18 cellular contexts compared by ENCODE assay signal in genomic region chr6:128517124-128517523, GRCh38. TPM values are rescaled to one million over a fixed set of nuclear protein-coding genes. Genes with fewer than 3 reads are reported as not detected.
DNase-seq lines count a peak whose midpoint lies in the region; ATAC-seq, FAIRE-seq and TF ChIP-seq lines count a peak whose summit lies in the region.
"Had no signal": no experiment of that assay in that cellular context is flagged by ENCODE, and none has a peak within 500 bp of the region (broad histone marks: within the 10 kb centered on the region; RNA-seq: fewer than 3 reads in every experiment).

No MANE protein-coding gene starts in this region.

- H3K79me2 ChIP-seq in astrocyte (ENCODE audit: insufficient read depth, low read length) = peaks cover 82% of the 10 kb centered on the region
- peaks cover 81% of the 10 kb centered on the region for H3K79me2 ChIP-seq in keratinocyte (ENCODE audit: control insufficient read depth, insufficient read depth, low read length)

- peaks cover 3% of the 10 kb centered on the region for H3K9me1 ChIP-seq in keratinocyte (ENCODE audit: control insufficient read depth, extremely low read depth, insufficient read depth, low read length)

- intact Hi-C loops in stomach (cut with DNase I; ENCODE audit: low total_unique reads) = no loop called here

- H3K9ac ChIP-seq in astrocyte (ENCODE audit: low read length) = peak overlapping the region; percentile 99
- peak overlapping the region; percentile 40 for H3K9ac ChIP-seq in keratinocyte (ENCODE audit: control insufficient read depth, extremely low read depth, insufficient read depth, low read length)

- H3K9me3 ChIP-seq in astrocyte (ENCODE audit: insufficient read depth, low read depth, low read length) (no peaks in the 10 kb centered on the region), keratinocyte (ENCODE audit: control insufficient read depth, low read depth, low read length) (no peaks in the 10 kb centered on the region), stomach (no peaks in the 10 kb centered on the region)
- H3K9me3 ChIP-seq: gastroesophageal sphincter, tibial artery had no signal

- TF ChIP-seq CTCF in HFFc6 (IDR thresholded peaks at IDR 0.05) (no peak), astrocyte (IDR thresholded peaks at IDR 0.05; ENCODE audit: insufficient read depth, low read depth, low read length) (no peak), keratinocyte (optimal IDR thresholded peaks at IDR 0.05 in 1 of 3, IDR thresholded peaks at IDR 0.05 in 1 of 3, conservative IDR thresholded peaks at IDR 0.05 in 1 of 3; ENCODE audit: extremely low read depth in 1 of 3, insufficient read depth in 2 of 3, low read length in 3 of 3) (no peak), stomach (IDR thresholded peaks at IDR 0.05) (no peak)

- DNase-seq in HFFc6 (no peak), astrocyte (ENCODE audit: low read depth) (no peak), keratinocyte (ENCODE audit: low read depth, low spot score) (no peak), stomach (no peak), UCSD-AML1 (lab: John Stamatoyannopoulos, UW; ENCODE audit: unreplicated experiment) (no peak)
- DNase-seq in stimulated activated naive CD8-positive, alpha-beta T cell treated with anti-CD3 and anti-CD28 coated beads, Interleukin-15, amount 100 ng/mL, for 72 hours = no peak
- DNase-seq: activated CD4-positive, alpha-beta T cell treated with anti-CD3 and anti-CD28 coated beads, Interleukin-2, amount 50 U/mL, for 4 hours; activated T-cell treated with anti-CD3 and anti-CD28 coated beads, Interleukin-2, amount 50 U/mL, for 48 hours; C1 segment of cervical spinal cord; central memory CD4-positive, alpha-beta T cell; DMS79; NCI-H524 treated with DMSO at 0.1 percent for 48 hours; right cardiac atrium; tibial artery had no signal

- H3K9me3 Mint-ChIP-seq in HFFc6 (no peaks in the 10 kb centered on the region), astrocyte (ENCODE audit: unreplicated experiment) (no peaks in the 10 kb centered on the region)
- H3K9me3 Mint-ChIP-seq in stimulated activated naive CD8-positive, alpha-beta T cell treated with anti-CD3 and anti-CD28 coated beads, Interleukin-15, amount 100 ng/mL, for 72 hours = no peaks in the 10 kb centered on the region
- H3K9me3 Mint-ChIP-seq: IgD-negative memory B cell had no signal

- H3K4me1 ChIP-seq in astrocyte (ENCODE audit: insufficient read depth, low read length) = peaks cover 34% of the 10 kb centered on the region
- H3K4me1 ChIP-seq in keratinocyte (ENCODE audit: control insufficient read depth, extremely low read depth, insufficient read depth, low read length) = peaks cover 37% of the 10 kb centered on the region
- H3K4me1 ChIP-seq in stomach = peaks cover 17 to 75% (median 51%) of the 10 kb centered on the region in 4 donors

- WGBS in stomach, 5 donors = 35 to 66% (median 50%) methylated on average over 2 of the region's 2 CpGs

- H3K36me3 Mint-ChIP-seq in HFFc6 (ENCODE audit: low read depth) (peaks cover 5% of the 10 kb centered on the region; the same call in 1 of the 2 replicates), astrocyte (ENCODE audit: low read depth, unreplicated experiment) (peaks cover 2% of the 10 kb centered on the region)
- H3K36me3 Mint-ChIP-seq: IgD-negative memory B cell had no signal

- TF ChIP-seq POLR2A in stomach (IDR thresholded peaks at IDR 0.05) = no peak

- peak overlapping the region; percentile 90 for H3K4me3 ChIP-seq in astrocyte (ENCODE audit: insufficient read depth, low read depth, low read length)
- H3K4me3 ChIP-seq in keratinocyte (ENCODE audit: control insufficient read depth in 2 of 3, extremely low read depth in 1 of 3, insufficient read depth in 2 of 3, low read depth in 1 of 3, low read length in 3 of 3) = peak overlapping the region; percentile 41 to 94 (median 73)
- peak overlapping the region in 3 of 4 donors; percentile 8 to 81 (median 68) for H3K4me3 ChIP-seq in stomach
- H3K4me3 ChIP-seq: gastroesophageal sphincter, lung had no signal

- no peak for FAIRE-seq in astrocyte (lab: Jason Lieb, UNC)
- FAIRE-seq in keratinocyte (lab: Jason Lieb, UNC) = no peak

- no peaks in the 10 kb centered on the region for H3K36me3 ChIP-seq in astrocyte (ENCODE audit: insufficient read depth, low read length)
- no peaks in the 10 kb centered on the region for H3K36me3 ChIP-seq in keratinocyte (ENCODE audit: control insufficient read depth in 2 of 2, extremely low read depth in 1 of 2, insufficient read depth in 2 of 2, low read length in 2 of 2)
- no peaks in the 10 kb centered on the region for H3K36me3 ChIP-seq in stomach
- H3K36me3 ChIP-seq: gastroesophageal sphincter, tibial artery had no signal

- H3K4me3 Mint-ChIP-seq in HFFc6 = peak overlapping the region; percentile 100
- H3K4me3 Mint-ChIP-seq in astrocyte (ENCODE audit: unreplicated experiment) = peak overlapping the region; percentile 99
- no peak overlapping the region for H3K4me3 Mint-ChIP-seq in stimulated activated naive CD8-positive, alpha-beta T cell treated with anti-CD3 and anti-CD28 coated beads, Interleukin-15, amount 100 ng/mL, for 72 hours
- H3K4me3 Mint-ChIP-seq: IgD-negative memory B cell had no signal

- no peaks in the 10 kb centered on the region for H3K27me3 Mint-ChIP-seq in HFFc6 (ENCODE audit: insufficient read depth)
- no peaks in the 10 kb centered on the region for H3K27me3 Mint-ChIP-seq in astrocyte (ENCODE audit: low read depth, unreplicated experiment)
- H3K27me3 Mint-ChIP-seq in stimulated activated naive CD8-positive, alpha-beta T cell treated with anti-CD3 and anti-CD28 coated beads, Interleukin-15, amount 100 ng/mL, for 72 hours = peaks cover 25% of the 10 kb centered on the region

- dilution Hi-C loops in keratinocyte (cut with MboI; ENCODE audit: extremely low pct_ligation_motif_present, low sequenced_read_pairs) = no loop called here

- no peak overlapping the region for H3K27ac ChIP-seq in astrocyte (ENCODE audit: low read depth, low read length)
- H3K27ac ChIP-seq in keratinocyte (ENCODE audit: control insufficient read depth, insufficient read depth, low read length) = no peak overlapping the region
- peak overlapping the region in 3 of 5 donors; percentile 64 to 97 (median 67) for H3K27ac ChIP-seq in stomach

- H2AFZ ChIP-seq in astrocyte (ENCODE audit: low read depth, low read length) (no peak overlapping the region), keratinocyte (ENCODE audit: control insufficient read depth, low read length) (no peak overlapping the region)

- H3K4me1 Mint-ChIP-seq in HFFc6 (ENCODE audit: low read depth) (peaks cover 70% of the 10 kb centered on the region), astrocyte (ENCODE audit: low read depth, unreplicated experiment) (peaks cover 39% of the 10 kb centered on the region)
- peaks cover 32% of the 10 kb centered on the region for H3K4me1 Mint-ChIP-seq in stimulated activated naive CD8-positive, alpha-beta T cell treated with anti-CD3 and anti-CD28 coated beads, Interleukin-15, amount 100 ng/mL, for 72 hours

- H4K20me1 ChIP-seq in astrocyte (ENCODE audit: insufficient read depth, low read length) (peaks cover 36% of the 10 kb centered on the region), keratinocyte (ENCODE audit: control insufficient read depth, extremely low read depth, insufficient read depth, low read length) (peaks cover 9% of the 10 kb centered on the region)

- no peaks in the 10 kb centered on the region for H3K27me3 ChIP-seq in astrocyte (ENCODE audit: insufficient read depth, low read length)
- H3K27me3 ChIP-seq in keratinocyte (ENCODE audit: control insufficient read depth, extremely low read depth, insufficient read depth, low read length) = no peaks in the 10 kb centered on the region
- peaks cover 0 to 28% (median 9%) of the 10 kb centered on the region in 3 donors for H3K27me3 ChIP-seq in stomach
- H3K27me3 ChIP-seq: gastroesophageal sphincter, tibial artery had no signal

- TF ChIP-seq EP300 in stomach (IDR thresholded peaks at IDR 0.05) = no peak

- ATAC-seq in HG03135 (IDR thresholded peaks at IDR 0.05; ENCODE audit: unreplicated experiment) = no peak
- no peak for ATAC-seq in stimulated activated naive CD8-positive, alpha-beta T cell treated with anti-CD3 and anti-CD28 coated beads, Interleukin-15, amount 100 ng/mL, for 72 hours
- ATAC-seq: gastroesophageal sphincter, right cardiac atrium had no signal

- H3K4me2 ChIP-seq in astrocyte (ENCODE audit: low read length) = peak overlapping the region; percentile 94
- H3K4me2 ChIP-seq in keratinocyte (ENCODE audit: control insufficient read depth, extremely low read depth, insufficient read depth, low read depth, low read length) = peak overlapping the region; percentile 74

- H3K27ac Mint-ChIP-seq in HFFc6 (no peak overlapping the region), astrocyte (ENCODE audit: unreplicated experiment) (peak overlapping the region; percentile 17)
- no peak overlapping the region for H3K27ac Mint-ChIP-seq in stimulated activated naive CD8-positive, alpha-beta T cell treated with anti-CD3 and anti-CD28 coated beads, Interleukin-15, amount 100 ng/mL, for 72 hours

RNA-seq across cellular contexts. Expression of gene PTPRK, which starts 3.3 kb away (rescaled TPM):
- 100 to 1,000 TPM in 3 of 6 experiments, 10 to 100 TPM in 3; 92.8 to 104 (median 97.3) TPM for total RNA-seq in HFFc6 (2021; fragmentation: NEBNext Ultra II Directional; extraction: Animal tissue kit (Norgen Biotek cat#: 25700))
- total RNA-seq in astrocyte = 139 and 159 TPM in 2 replicates
- 42.6 to 52.7 TPM (median 50.4 TPM) in 3 replicates for polyA plus RNA-seq in keratinocyte
- polyA plus RNA-seq in keratinocyte (2011; ENCODE audit: low read depth) = 24.3 TPM
- 18.0 and 29.0 TPM in 2 replicates for polyA plus RNA-seq in keratinocyte (2011; cell fraction: cytosol; rRNA removed)
- polyA plus RNA-seq in keratinocyte (2011; cell fraction: nucleus; rRNA removed) = 106 and 107 TPM in 2 replicates
- polyA plus RNA-seq in keratinocyte (2012; ENCODE audit: low replicate concordance) = 25.9 and 73.3 TPM in 2 replicates
- 120 to 188 TPM (median 180 TPM) in 3 replicates for polyA minus RNA-seq in keratinocyte
- 51.2 TPM for polyA minus RNA-seq in keratinocyte (2011; cell fraction: cytosol; rRNA and poly(A)+ RNA removed)
- 393 and 711 TPM in 2 replicates for polyA minus RNA-seq in keratinocyte (2011; cell fraction: nucleus; rRNA and poly(A)+ RNA removed)
- 100 to 1,000 TPM in 4 of 5 donors, 10 to 100 TPM in 1; 73.2 to 644 (median 172) TPM for total RNA-seq in stomach
- polyA plus RNA-seq in stomach = 10 to 100 TPM in 2 of 3 donors, 1 to 10 TPM in 1; 7.0 to 12.1 (median 10.2) TPM

Comparison
In these comparisons a context has a peak if more than half of its experiments do, and no peak if none do; other contexts are left out.
1. H3K4me3 Mint-ChIP-seq: peak in HFFc6 (single experiment) and astrocyte (single experiment); none in stimulated activated naive CD8-positive, alpha-beta T cell treated with anti-CD3 and anti-CD28 coated beads, Interleukin-15, amount 100 ng/mL, for 72 hours (0 of 2).
2. H3K27ac ChIP-seq: peak in stomach (3 of 5); none in astrocyte (single experiment) and keratinocyte (single experiment).
3. Peak in every context shown above with its lines, with median percentiles within 50 percentile points of each other: H3K4me3 ChIP-seq.